In genomic region chr11:43515090-43515489, GRCh38 we compare ENCODE assay signal across 11 cellular contexts.
DNase-seq lines count a peak whose midpoint lies in the region; ATAC-seq, FAIRE-seq and TF ChIP-seq lines count a peak whose summit lies in the region.
"Had no signal": no experiment of that assay in that cellular context is flagged by ENCODE, and none has a peak within 500 bp of the region (broad histone marks: within the 10 kb centered on the region; RNA-seq: fewer than 3 reads in every experiment).

No MANE protein-coding gene starts in this region.

- FAIRE-seq in HTR-8/SVneo (lab: Jason Lieb, UNC) = no peak

- intact Hi-C loops in Caco-2 (cut with micrococcal nuclease; ENCODE audit: unreplicated experiment) = no loop called here
- intact Hi-C loops in Panc1 (cut with micrococcal nuclease; ENCODE audit: unreplicated experiment) = no loop called here
- intact Hi-C loops in CD14-positive monocyte (cut with micrococcal nuclease) = no loop called here

- H3K27me3 Mint-ChIP-seq in Caco-2 (ENCODE audit: insufficient read depth, unreplicated experiment) (peaks cover 8% of the 10 kb centered on the region), CD14-positive monocyte (ENCODE audit: low read depth in 3 of 3) (peaks cover 2 to 13% (median 9%) of the 10 kb centered on the region in 3 donors)

- H3K9me3 ChIP-seq in Caco-2 (no peaks in the 10 kb centered on the region), Panc1 (ENCODE audit: control insufficient read depth, insufficient read depth, low read depth, low read length) (no peaks in the 10 kb centered on the region)

- ATAC-seq in Panc1 (peak; percentile 77), foreskin keratinocyte (no peak)
- ATAC-seq: CD8-positive, alpha-beta T cell; left cardiac atrium had no signal

- DNase-seq in Caco-2 = no peak
- peak; percentile 12 for DNase-seq in HCEC 1CT
- no peak for DNase-seq in Panc1 (ENCODE audit: low read depth, low spot score)
- DNase-seq in foreskin keratinocyte = no peak
- DNase-seq in HTR-8/SVneo (ENCODE audit: insufficient read length, low spot score) = no peak
- DNase-seq in stimulated activated CD4-positive, alpha-beta T cell treated with anti-CD3 and anti-CD28 coated beads, Interleukin-1b, Interleukin-23, amount 100 ng/mL, for 48 hours = no peak
- no peak for DNase-seq in activated CD4-positive, CD25-positive, alpha-beta regulatory T cell (lab: John Stamatoyannopoulos, UW)
- no peak for DNase-seq in CD14-positive monocyte (ENCODE audit: low spot score)
- DNase-seq: CD8-positive, alpha-beta T cell; left cardiac atrium; NCI-H2029 treated with DMSO at 0.1 percent for 48 hours had no signal

- H3K4me1 ChIP-seq in Caco-2 = no peaks in the 10 kb centered on the region
- H3K4me1 ChIP-seq in Panc1 (ENCODE audit: control insufficient read depth, insufficient read depth, low read length) = no peaks in the 10 kb centered on the region
- no peaks in the 10 kb centered on the region for H3K4me1 ChIP-seq in foreskin keratinocyte

- H3K36me3 Mint-ChIP-seq in Caco-2 (ENCODE audit: insufficient read depth, unreplicated experiment) (no peaks in the 10 kb centered on the region), CD14-positive monocyte (no peaks in the 10 kb centered on the region)
- H3K36me3 Mint-ChIP-seq: CD8-positive, alpha-beta T cell had no signal

- H3K36me3 ChIP-seq in Caco-2 (ENCODE audit: control insufficient read depth, insufficient read depth, low read length) = no peaks in the 10 kb centered on the region
- H3K36me3 ChIP-seq in Panc1 (ENCODE audit: control insufficient read depth, insufficient read depth, low read length) = no peaks in the 10 kb centered on the region

- H3K27me3 ChIP-seq in Caco-2 (replicated peaks; ENCODE audit: control insufficient read depth, insufficient read depth, low read length) (no peaks in the 10 kb centered on the region), Panc1 (ENCODE audit: control insufficient read depth, insufficient read depth, low read length) (peaks cover 4% of the 10 kb centered on the region; the same call in 1 of the 2 replicates), foreskin keratinocyte (peaks cover 2% of the 10 kb centered on the region)

- H3K4me3 ChIP-seq in Caco-2 (ENCODE audit: low read depth, low read length) = no peak overlapping the region
- no peak overlapping the region for H3K4me3 ChIP-seq in Panc1 (ENCODE audit: low read depth in 2 of 2, low read length in 2 of 2)

- H3K4me3 Mint-ChIP-seq in Caco-2 (ENCODE audit: unreplicated experiment) = no peak overlapping the region
- no peak overlapping the region for H3K4me3 Mint-ChIP-seq in CD14-positive monocyte
- H3K4me3 Mint-ChIP-seq: CD8-positive, alpha-beta T cell had no signal

- no peaks in the 10 kb centered on the region for H3K4me1 Mint-ChIP-seq in Caco-2 (ENCODE audit: low read depth, unreplicated experiment)
- H3K4me1 Mint-ChIP-seq in CD14-positive monocyte = peaks cover 1% of the 10 kb centered on the region

- BruUV-seq in Caco-2 (replicated peaks; lab: Mats Ljungman, UMichigan) (no TSS peak), Panc1 (replicated peaks; lab: Mats Ljungman, UMichigan) (no TSS peak)

- H3K9me3 Mint-ChIP-seq in Caco-2 (ENCODE audit: unreplicated experiment) (peaks cover 20% of the 10 kb centered on the region), CD14-positive monocyte (peaks cover 3 to 11% (median 5%) of the 10 kb centered on the region in 7 donors)

- POLR2A ChIA-PET in Caco-2 (lab: Charles Lee) (no interaction called here), Panc1 (lab: Charles Lee) (interaction anchor here (0.6 kb wide), 1 partner anchor 241 kb away, joined by 3 read pairs; no protein-coding TSS in a partner anchor)

- TF ChIP-seq CTCF in Caco-2 (IDR thresholded peaks at IDR 0.05; ENCODE audit: insufficient read depth in 1 of 2, low read depth in 1 of 2, low read length in 1 of 2, severe bottlenecking in 1 of 2, unreplicated experiment in 1 of 2) (peak; percentile 22 to 28), Panc1 (IDR thresholded peaks at IDR 0.05) (peak; percentile 55; the same call in 1 of the 2 replicates), foreskin keratinocyte (conservative IDR thresholded peaks at IDR 0.05) (peak; percentile 13), CD14-positive monocyte (IDR thresholded peaks at IDR 0.05) (no peak)

- in situ Hi-C loops in Panc1 (cut with HindIII; ENCODE audit: low pct_unique_long_range_greater_than_20kb, low sequenced_read_pairs) = no loop called here

- CTCF ChIA-PET in Caco-2 (lab: Charles Lee) = interaction anchor here (0.6 to 1.1 kb wide), 2 partner anchors 11 to 68 kb away, joined by 3 to 7 read pairs; no protein-coding TSS in a partner anchor
- CTCF ChIA-PET in Panc1 (lab: Charles Lee) = interaction anchor here (0.9 kb wide), 2 partner anchors 11 to 52 kb away, joined by 3 read pairs; no protein-coding TSS in a partner anchor

- H3K27ac Mint-ChIP-seq in Caco-2 (ENCODE audit: unreplicated experiment) (no peak overlapping the region), CD14-positive monocyte (no peak overlapping the region)
- H3K27ac Mint-ChIP-seq: CD8-positive, alpha-beta T cell had no signal

- H3K27ac ChIP-seq in Panc1 (ENCODE audit: low read length) (no peak overlapping the region), foreskin keratinocyte (no peak overlapping the region)
